ENCODE assay signal across 11 cellular contexts in the genomic region with DNA sequence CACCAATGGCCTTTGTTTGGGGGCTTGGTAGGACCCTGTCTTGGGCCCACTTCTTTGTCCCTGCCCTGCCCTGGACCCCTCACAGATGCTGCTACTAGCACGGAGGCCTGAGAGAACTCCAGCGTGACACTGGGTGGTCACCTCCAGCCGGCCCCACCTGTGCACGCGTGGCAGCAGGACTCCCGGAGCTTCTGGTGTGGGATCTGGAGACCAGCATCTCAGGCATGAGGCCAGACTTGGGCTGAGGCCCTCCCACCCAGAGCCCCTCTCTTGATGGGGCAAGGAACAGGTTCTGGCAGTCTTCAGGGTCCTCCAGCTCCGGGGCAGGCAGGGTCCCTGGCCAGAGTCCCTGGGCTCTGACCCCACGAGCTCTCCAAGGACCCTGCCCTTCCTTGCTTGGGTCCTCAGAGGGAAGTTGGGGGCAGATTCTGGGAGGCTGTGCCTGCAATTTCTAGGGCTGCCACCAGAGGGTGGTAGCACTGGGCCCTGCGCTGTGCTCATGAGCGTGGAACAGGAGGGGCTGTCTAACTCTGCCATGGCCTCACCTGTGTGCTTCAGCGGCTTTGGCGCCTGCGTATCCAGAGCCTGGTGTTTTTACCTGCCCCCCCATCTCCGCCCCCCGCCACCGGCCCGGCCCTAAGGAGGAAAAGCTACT. TPM values are rescaled to one million over a fixed set of nuclear protein-coding genes. Genes with fewer than 3 reads are reported as not detected.
DNase-seq lines count a peak whose midpoint lies in the region; ATAC-seq, FAIRE-seq and TF ChIP-seq lines count a peak whose summit lies in the region.
"Had no signal": no experiment of that assay in that cellular context is flagged by ENCODE, and none has a peak within 500 bp of the region (broad histone marks: within the 10 kb centered on the region; RNA-seq: fewer than 3 reads in every experiment).

No MANE protein-coding gene starts in this region.

- H3K4me2 ChIP-seq in endothelial cell of umbilical vein (ENCODE audit: insufficient read depth, low read length), result no peak overlapping the region

- ATAC-seq in psoas muscle, result no peak
- ATAC-seq in HG03571 (IDR thresholded peaks at IDR 0.05; ENCODE audit: unreplicated experiment), result no peak
- ATAC-seq: CD8-positive, alpha-beta T cell had no signal

- H3K9me3 ChIP-seq in endothelial cell of umbilical vein (replicated peaks; ENCODE audit: control insufficient read depth, insufficient read depth, low read length) (no peaks in the 10 kb centered on the region), psoas muscle (no peaks in the 10 kb centered on the region)

- WGBS in psoas muscle, 3 donors, result 52 to 64% (median 63%) methylated on average over 15 to 17 of the region's 17 CpGs

- no peak overlapping the region for H3K27ac ChIP-seq in endothelial cell of umbilical vein (ENCODE audit: insufficient read depth, low read depth, low read length)
- H3K27ac ChIP-seq in psoas muscle, result no peak overlapping the region

- no peaks in the 10 kb centered on the region for H4K20me1 ChIP-seq in endothelial cell of umbilical vein (replicated peaks; ENCODE audit: control insufficient read depth, extremely low read depth, insufficient read depth, low read length)

- no peak overlapping the region for H3K9ac ChIP-seq in endothelial cell of umbilical vein (replicated peaks; ENCODE audit: extremely low read depth, insufficient read depth, low read length)

- dilution Hi-C loops in endothelial cell of umbilical vein (cut with MboI; ENCODE audit: extremely low pct_ligation_motif_present, low sequenced_read_pairs), result no loop called here

- no TSS peak for BruUV-seq in endothelial cell of umbilical vein (replicated peaks; lab: Mats Ljungman, UMichigan)

- peaks cover 34 to 44% of the 10 kb centered on the region in 2 experiments for H3K27me3 ChIP-seq in endothelial cell of umbilical vein (ENCODE audit: control insufficient read depth in 2 of 2, insufficient read depth in 2 of 2, low read length in 2 of 2)
- H3K27me3 ChIP-seq in psoas muscle (ENCODE audit: insufficient read depth in 3 of 3, low read length in 2 of 3), result peaks cover 0 to 30% (median 22%) of the 10 kb centered on the region in 3 donors

- no peak overlapping the region for H3K4me3 ChIP-seq in LNCaP clone FGC (ENCODE audit: low read depth, low read length)
- H3K4me3 ChIP-seq in endothelial cell of umbilical vein (replicated peaks in 1 of 3; ENCODE audit: insufficient read depth in 1 of 3, low read depth in 1 of 3, low read length in 3 of 3), result no peak overlapping the region
- no peak overlapping the region for H3K4me3 ChIP-seq in psoas muscle

- no peaks in the 10 kb centered on the region for H3K9me1 ChIP-seq in endothelial cell of umbilical vein (replicated peaks; ENCODE audit: control insufficient read depth, extremely low read depth, insufficient read depth, low read length)

- DNase-seq in activated CD4-positive, alpha-beta T cell treated with anti-CD3 and anti-CD28 coated beads, Interleukin-2, amount 50 U/mL, for 48 hours, result peak; percentile 38 to 40
- no peak for DNase-seq in activated CD4-positive, alpha-beta T cell treated with anti-CD3 and anti-CD28 coated beads for 1 hour
- no peak for DNase-seq in LNCaP clone FGC (ENCODE audit: low read depth)
- no peak for DNase-seq in endothelial cell of umbilical vein (ENCODE audit: low read depth, low spot score)
- DNase-seq in psoas muscle, result no peak
- no peak for DNase-seq in NCI-H187 treated with DMSO at 0.1 percent for 48 hours (lab: John Stamatoyannopoulos, UW)
- DNase-seq in UCSD-AML1 (lab: John Stamatoyannopoulos, UW; ENCODE audit: unreplicated experiment), result no peak
- DNase-seq: activated CD8-positive, alpha-beta memory T cell treated with anti-CD3 and anti-CD28 coated beads, Interleukin-2, amount 50 U/mL, for 4 hours; CD8-positive, alpha-beta T cell; nucleus accumbens had no signal

- no peak for TF ChIP-seq POLR2A in endothelial cell of umbilical vein (IDR thresholded peaks at IDR 0.05; ENCODE audit: low read depth, low read length)

- intact Hi-C loops in endothelial cell of umbilical vein (cut with micrococcal nuclease) (no loop called here), psoas muscle (cut with DNase I) (no loop called here)

- POLR2A ChIA-PET in endothelial cell of umbilical vein (lab: Charles Lee), result interaction anchor here (0.7 kb wide), 1 partner anchor 32 kb away, joined by 3 read pairs; no protein-coding TSS in a partner anchor

- no peaks in the 10 kb centered on the region for H3K36me3 ChIP-seq in endothelial cell of umbilical vein (ENCODE audit: control insufficient read depth in 2 of 2, extremely low read depth in 1 of 2, insufficient read depth in 2 of 2, low read length in 2 of 2)
- peaks cover 0 to 6% of the 10 kb centered on the region in 2 donors for H3K36me3 ChIP-seq in psoas muscle (ENCODE audit: insufficient read depth in 1 of 2, low read depth in 1 of 2)

- TF ChIP-seq CTCF in LNCaP clone FGC (IDR thresholded peaks at IDR 0.05; ENCODE audit: control insufficient read depth, extremely low read depth, insufficient read depth) (peak; percentile 44), endothelial cell of umbilical vein (IDR thresholded peaks at IDR 0.05; ENCODE audit: extremely low read depth in 1 of 2, insufficient read depth in 1 of 2, low read depth in 1 of 2, low read length in 2 of 2) (peak; percentile 53 to 54), psoas muscle (IDR thresholded peaks at IDR 0.05) (peak; percentile 36)

- no peaks in the 10 kb centered on the region for H3K79me2 ChIP-seq in endothelial cell of umbilical vein (ENCODE audit: control insufficient read depth, insufficient read depth, low read length)

- H2AFZ ChIP-seq in endothelial cell of umbilical vein (ENCODE audit: low read depth, low read length), result no peak overlapping the region

- CTCF ChIA-PET in endothelial cell of umbilical vein (lab: Charles Lee), result interaction anchor here (0.5 to 1.6 kb wide), 3 partner anchors 12 to 61 kb away, joined by 3 to 5 read pairs (median 3); no protein-coding TSS in a partner anchor

- H3K4me1 ChIP-seq in endothelial cell of umbilical vein (ENCODE audit: control insufficient read depth, extremely low read depth, insufficient read depth, low read length) (peaks cover 12% of the 10 kb centered on the region), psoas muscle (no peaks in the 10 kb centered on the region)

- FAIRE-seq in endothelial cell of umbilical vein (lab: Jason Lieb, UNC), result no peak

TF ChIP-seq in endothelial cell of umbilical vein, 7 proteins besides CTCF, POLR2A, EP300 and RAD21 (continues in another document):
- TF ChIP-seq MYC (IDR thresholded peaks at IDR 0.05; ENCODE audit: low read depth, low read length), result no peak
- TF ChIP-seq GATA2 (IDR thresholded peaks at IDR 0.05; ENCODE audit: insufficient read depth, insufficient read length, low read depth, low read length), result no peak

RNA-seq across cellular contexts. Expression of a gene that starts 3.1 kb away (rescaled TPM):
- total RNA-seq in endothelial cell of umbilical vein, result 0.66 and 0.88 TPM in 2 replicates
- 0.27 and 0.36 TPM in 2 replicates for polyA plus RNA-seq in endothelial cell of umbilical vein
- 0.09 and 0.10 TPM in 2 replicates for polyA plus RNA-seq in endothelial cell of umbilical vein (2011; cell fraction: cytosol; rRNA removed)
- 1.1 and 1.8 TPM in 2 replicates for polyA plus RNA-seq in endothelial cell of umbilical vein (2011; cell fraction: nucleus; rRNA removed)
- 0.12 and 0.33 TPM in 2 replicates for polyA plus RNA-seq in endothelial cell of umbilical vein (2012)
- polyA minus RNA-seq in endothelial cell of umbilical vein, result 0.32 and 0.38 TPM in 2 replicates
- not detected for polyA minus RNA-seq in endothelial cell of umbilical vein (2011; cell fraction: cytosol; rRNA and poly(A)+ RNA removed)
- 0.19 and 0.24 TPM in 2 replicates for polyA minus RNA-seq in endothelial cell of umbilical vein (2011; cell fraction: nucleus; rRNA and poly(A)+ RNA removed)
- total RNA-seq in psoas muscle, result 1 to 10 TPM in 3 of 4 donors, under 1 TPM in 1; 0.38 to 3.5 (median 1.9) TPM
- polyA plus RNA-seq in psoas muscle, result 1 to 10 TPM in 1 of 3 donors, under 1 TPM in 2; 0.62 to 1.1 (median 0.79) TPM

RNA-seq across cellular contexts. Expression of a gene that starts 21.0 kb away (rescaled TPM):
- 230 and 233 TPM in 2 replicates for total RNA-seq in endothelial cell of umbilical vein
- 121 and 122 TPM in 2 replicates for polyA plus RNA-seq in endothelial cell of umbilical vein
- 143 and 152 TPM in 2 replicates for polyA plus RNA-seq in endothelial cell of umbilical vein (2011; cell fraction: cytosol; rRNA removed)
- 216 and 241 TPM in 2 replicates for polyA plus RNA-seq in endothelial cell of umbilical vein (2011; cell fraction: nucleus; rRNA removed)
- 167 and 177 TPM in 2 replicates for polyA plus RNA-seq in endothelial cell of umbilical vein (2012)
- 70.3 and 73.6 TPM in 2 replicates for polyA minus RNA-seq in endothelial cell of umbilical vein
- 64.5 TPM for polyA minus RNA-seq in endothelial cell of umbilical vein (2011; cell fraction: cytosol; rRNA and poly(A)+ RNA removed)
- polyA minus RNA-seq in endothelial cell of umbilical vein (2011; cell fraction: nucleus; rRNA and poly(A)+ RNA removed), result 66.8 and 90.0 TPM in 2 replicates
- total RNA-seq in psoas muscle, result 10 to 100 TPM; 46.2 to 71.7 (median 56.0) TPM
- polyA plus RNA-seq in psoas muscle, result 100 to 1,000 TPM in 1 of 3 donors, 10 to 100 TPM in 2; 49.8 to 101 (median 55.6) TPM

RNA-seq across cellular contexts. Expression of a gene that starts 21.3 kb away (rescaled TPM):
- total RNA-seq in endothelial cell of umbilical vein (65.4 and 69.9 TPM in 2 replicates), psoas muscle (10 to 100 TPM; 40.0 to 55.3 (median 43.2) TPM)
- polyA plus RNA-seq in endothelial cell of umbilical vein (82.7 and 88.7 TPM in 2 replicates), psoas muscle (100 to 1,000 TPM in 2 of 3 donors, 10 to 100 TPM in 1; 55.1 to 109 (median 107) TPM)
- polyA plus RNA-seq in endothelial cell of umbilical vein (2011; cell fraction: cytosol; rRNA removed), result 51.6 and 68.7 TPM in 2 replicates
- polyA plus RNA-seq in endothelial cell of umbilical vein (2011; cell fraction: nucleus; rRNA removed), result 25.1 and 31.3 TPM in 2 replicates
- polyA plus RNA-seq in endothelial cell of umbilical vein (2012), result 54.6 and 74.3 TPM in 2 replicates
- polyA minus RNA-seq in endothelial cell of umbilical vein, result 16.0 and 18.7 TPM in 2 replicates
- polyA minus RNA-seq in endothelial cell of umbilical vein (2011; cell fraction: cytosol; rRNA and poly(A)+ RNA removed), result 48.5 TPM
- polyA minus RNA-seq in endothelial cell of umbilical vein (2011; cell fraction: nucleus; rRNA and poly(A)+ RNA removed), result 4.2 and 10.8 TPM in 2 replicates

RNA-seq across cellular contexts. Expression of a gene that starts 21.3 kb away (rescaled TPM):
- total RNA-seq in endothelial cell of umbilical vein (51.6 and 56.3 TPM in 2 replicates), psoas muscle (10 to 100 TPM; 27.9 to 36.6 (median 32.5) TPM)
- polyA plus RNA-seq in endothelial cell of umbilical vein (109 and 137 TPM in 2 replicates), psoas muscle (10 to 100 TPM; 29.5 to 31.2 (median 30.7) TPM)
- 88.9 and 119 TPM in 2 replicates for polyA plus RNA-seq in endothelial cell of umbilical vein (2011; cell fraction: cytosol; rRNA removed)
- 102 and 120 TPM in 2 replicates for polyA plus RNA-seq in endothelial cell of umbilical vein (2011; cell fraction: nucleus; rRNA removed)
- polyA plus RNA-seq in endothelial cell of umbilical vein (2012), result 29.8 and 51.0 TPM in 2 replicates
- polyA minus RNA-seq in endothelial cell of umbilical vein, result 27.9 and 40.7 TPM in 2 replicates
- 17.3 TPM for polyA minus RNA-seq in endothelial cell of umbilical vein (2011; cell fraction: cytosol; rRNA and poly(A)+ RNA removed)
- 11.6 and 24.3 TPM in 2 replicates for polyA minus RNA-seq in endothelial cell of umbilical vein (2011; cell fraction: nucleus; rRNA and poly(A)+ RNA removed)

Comparison
In these comparisons a context has a peak if more than half of its experiments do, and no peak if none do; other contexts are left out.
1. DNase-seq: peak in activated CD4-positive, alpha-beta T cell treated with anti-CD3 and anti-CD28 coated beads, Interleukin-2, amount 50 U/mL, for 48 hours (2 of 2); none in activated CD4-positive, alpha-beta T cell treated with anti-CD3 and anti-CD28 coated beads for 1 hour (single experiment), LNCaP clone FGC (single experiment), endothelial cell of umbilical vein (single experiment), psoas muscle (0 of 2), NCI-H187 treated with DMSO at 0.1 percent for 48 hours (single experiment) and UCSD-AML1 (single experiment).
2. Peak in every context shown above with its lines, with median percentiles within 50 percentile points of each other: CTCF ChIP-seq.